ENCODE assay signal across 21 cellular contexts in genomic region chr3:48881006-48881405, GRCh38. TPM values are rescaled to one million over a fixed set of nuclear protein-coding genes. Genes with fewer than 3 reads are reported as not detected.
DNase-seq lines count a peak whose midpoint lies in the region; ATAC-seq and TF ChIP-seq lines count a peak whose summit lies in the region.
"Had no signal": no experiment of that assay in that cellular context is flagged by ENCODE, and none has a peak within 500 bp of the region (broad histone marks: within the 10 kb centered on the region; RNA-seq: fewer than 3 reads in every experiment).

No MANE protein-coding gene starts in this region.

- H3K27me3 ChIP-seq in right lobe of liver (no peaks in the 10 kb centered on the region), ascending aorta (no peaks in the 10 kb centered on the region)
- H3K27me3 ChIP-seq: BLaER1 treated with 17β-estradiol and CSF1 and Interleukin-3, amounts not matched to agents 10 nM and 100 nM; Peyer's patch had no signal

- DNase-seq in activated CD8-positive, alpha-beta T cell treated with anti-CD3 and anti-CD28 coated beads, Interleukin-2, amount 10 ng/mL, durations not matched to agents 7 days and 5 days, result no peak
- no peak for DNase-seq in activated CD8-positive, alpha-beta T cell treated with anti-CD3 and anti-CD28 coated beads for 36 hours
- no peak for DNase-seq in T-helper 17 cell
- no peak for DNase-seq in left cardiac atrium
- peak in 2 of 3 donors; percentile 60 to 66 for DNase-seq in right lobe of liver
- no peak for DNase-seq in ascending aorta (ENCODE audit: low spot score in 2 of 2)
- no peak for DNase-seq in hippocampal formation (lab: John Stamatoyannopoulos, UW)
- DNase-seq: CD8-positive, alpha-beta T cell; GM23248; MM.1S; NCI-H1048; NCI-H1417 treated with DMSO at 0.1 percent for 48 hours; NCI-H187; NCI-H510A treated with DMSO at 0.1 percent for 48 hours; NCI-H748 treated with DMSO at 0.1 percent for 48 hours; Peyer's patch had no signal

- ATAC-seq in activated CD8-positive, alpha-beta T cell treated with anti-CD3 and anti-CD28 coated beads, Interleukin-2, amount 10 ng/mL, durations not matched to agents 7 days and 5 days, result no peak
- no peak for ATAC-seq in activated CD8-positive, alpha-beta T cell treated with anti-CD3 and anti-CD28 coated beads for 36 hours
- ATAC-seq in T-helper 17 cell, result no peak
- ATAC-seq in left cardiac atrium, result peak; percentile 59 to 81
- peak; percentile 57 to 80 (median 63) for ATAC-seq in right lobe of liver
- no peak for ATAC-seq in HG02840 (IDR thresholded peaks at IDR 0.05; ENCODE audit: low FRiP score, unreplicated experiment)
- ATAC-seq: CD8-positive, alpha-beta T cell; K562 had no signal

- no peaks in the 10 kb centered on the region for H3K27me3 Mint-ChIP-seq in activated CD8-positive, alpha-beta T cell treated with anti-CD3 and anti-CD28 coated beads, Interleukin-2, amount 10 ng/mL, durations not matched to agents 7 days and 5 days (ENCODE audit: low read depth)
- H3K27me3 Mint-ChIP-seq in activated CD8-positive, alpha-beta T cell treated with anti-CD3 and anti-CD28 coated beads for 36 hours, result no peaks in the 10 kb centered on the region
- no peaks in the 10 kb centered on the region for H3K27me3 Mint-ChIP-seq in T-helper 17 cell

- no peak overlapping the region for H3K4me3 ChIP-seq in right lobe of liver
- no peak overlapping the region for H3K4me3 ChIP-seq in ascending aorta
- H3K4me3 ChIP-seq: BLaER1 treated with 17β-estradiol and CSF1 and Interleukin-3, amounts not matched to agents 10 nM and 100 nM; GM23248; HAP-1; K562; Peyer's patch had no signal

- CTCF ChIA-PET in activated CD8-positive, alpha-beta T cell treated with anti-CD3 and anti-CD28 coated beads, Interleukin-2, amount 10 ng/mL, durations not matched to agents 7 days and 5 days (lab: Charles Lee), result interaction anchor here (1.7 kb wide), 1 partner anchor 17 kb away, joined by 4 read pairs; no protein-coding TSS in a partner anchor
- CTCF ChIA-PET in activated CD8-positive, alpha-beta T cell treated with anti-CD3 and anti-CD28 coated beads for 36 hours (lab: Charles Lee), result no interaction called here

- H3K27ac ChIP-seq in right lobe of liver (peak overlapping the region in 1 of 3 donors; percentile 18), ascending aorta (no peak overlapping the region)
- H3K27ac ChIP-seq: 22Rv1; BLaER1 treated with 17β-estradiol and CSF1 and Interleukin-3, amounts not matched to agents 10 nM and 100 nM; GM23248; Peyer's patch had no signal

- H3K4me1 Mint-ChIP-seq in activated CD8-positive, alpha-beta T cell treated with anti-CD3 and anti-CD28 coated beads, Interleukin-2, amount 10 ng/mL, durations not matched to agents 7 days and 5 days (ENCODE audit: low read depth), result no peaks in the 10 kb centered on the region
- peaks cover 3% of the 10 kb centered on the region for H3K4me1 Mint-ChIP-seq in activated CD8-positive, alpha-beta T cell treated with anti-CD3 and anti-CD28 coated beads for 36 hours (ENCODE audit: low read depth)
- peaks cover 14% of the 10 kb centered on the region for H3K4me1 Mint-ChIP-seq in T-helper 17 cell

- intact Hi-C loops in activated CD8-positive, alpha-beta T cell treated with anti-CD3 and anti-CD28 coated beads for 36 hours (cut with micrococcal nuclease), result no loop called here
- intact Hi-C loops in left cardiac atrium (cut with DNase I) (no loop called here), right lobe of liver (cut with DNase I) (no loop called here), ascending aorta (cut with DNase I) (no loop called here)

- H3K4me3 Mint-ChIP-seq in activated CD8-positive, alpha-beta T cell treated with anti-CD3 and anti-CD28 coated beads, Interleukin-2, amount 10 ng/mL, durations not matched to agents 7 days and 5 days, result no peak overlapping the region
- no peak overlapping the region for H3K4me3 Mint-ChIP-seq in activated CD8-positive, alpha-beta T cell treated with anti-CD3 and anti-CD28 coated beads for 36 hours
- no peak overlapping the region for H3K4me3 Mint-ChIP-seq in T-helper 17 cell
- H3K4me3 Mint-ChIP-seq: CD8-positive, alpha-beta T cell had no signal

- H3K36me3 ChIP-seq in right lobe of liver, result peaks cover 0 to 48% (median 20%) of the 10 kb centered on the region in 4 donors
- peaks cover 29 to 45% of the 10 kb centered on the region in 2 donors for H3K36me3 ChIP-seq in ascending aorta
- H3K36me3 ChIP-seq: HAP-1 had no signal

- POLR2A ChIA-PET in activated CD8-positive, alpha-beta T cell treated with anti-CD3 and anti-CD28 coated beads, Interleukin-2, amount 10 ng/mL, durations not matched to agents 7 days and 5 days (lab: Charles Lee), result no interaction called here
- POLR2A ChIA-PET in activated CD8-positive, alpha-beta T cell treated with anti-CD3 and anti-CD28 coated beads for 36 hours (lab: Charles Lee), result interaction anchor here (1.0 kb wide), 1 partner anchor 17 kb away, joined by 3 read pairs; the partner anchor contains the start of gene SLC25A20

- no peaks in the 10 kb centered on the region for H3K9me3 ChIP-seq in T-helper 17 cell (ENCODE audit: control insufficient read depth, low read length, poor library complexity, severe bottlenecking)
- no peaks in the 10 kb centered on the region for H3K9me3 ChIP-seq in right lobe of liver
- no peaks in the 10 kb centered on the region for H3K9me3 ChIP-seq in ascending aorta
- H3K9me3 ChIP-seq: BLaER1 treated with 17β-estradiol and CSF1 and Interleukin-3, amounts not matched to agents 10 nM and 100 nM; HAP-1; Peyer's patch had no signal

- TF ChIP-seq POLR2A in right lobe of liver (IDR thresholded peaks at IDR 0.05), result no peak

- H3K36me3 Mint-ChIP-seq in activated CD8-positive, alpha-beta T cell treated with anti-CD3 and anti-CD28 coated beads, Interleukin-2, amount 10 ng/mL, durations not matched to agents 7 days and 5 days (ENCODE audit: low read depth), result peaks cover 26% of the 10 kb centered on the region
- H3K36me3 Mint-ChIP-seq in activated CD8-positive, alpha-beta T cell treated with anti-CD3 and anti-CD28 coated beads for 36 hours (ENCODE audit: low read depth), result peaks cover 12% of the 10 kb centered on the region
- peaks cover 4% of the 10 kb centered on the region for H3K36me3 Mint-ChIP-seq in T-helper 17 cell (ENCODE audit: low read depth)

- TF ChIP-seq CTCF in activated CD8-positive, alpha-beta T cell treated with anti-CD3 and anti-CD28 coated beads for 36 hours (IDR thresholded peaks at IDR 0.05), result no peak
- TF ChIP-seq CTCF in right lobe of liver (IDR thresholded peaks at IDR 0.05) (no peak), ascending aorta (IDR thresholded peaks at IDR 0.05) (no peak)

- no peaks in the 10 kb centered on the region for H3K9me3 Mint-ChIP-seq in activated CD8-positive, alpha-beta T cell treated with anti-CD3 and anti-CD28 coated beads, Interleukin-2, amount 10 ng/mL, durations not matched to agents 7 days and 5 days (ENCODE audit: insufficient read depth)
- no peaks in the 10 kb centered on the region for H3K9me3 Mint-ChIP-seq in activated CD8-positive, alpha-beta T cell treated with anti-CD3 and anti-CD28 coated beads for 36 hours
- H3K9me3 Mint-ChIP-seq: CD8-positive, alpha-beta T cell had no signal

- peaks cover 0 to 29% (median 12%) of the 10 kb centered on the region in 4 donors for H3K4me1 ChIP-seq in right lobe of liver
- H3K4me1 ChIP-seq in ascending aorta, result no peaks in the 10 kb centered on the region
- H3K4me1 ChIP-seq: HAP-1, Peyer's patch had no signal

- peak overlapping the region; percentile 54 for H3K27ac Mint-ChIP-seq in activated CD8-positive, alpha-beta T cell treated with anti-CD3 and anti-CD28 coated beads, Interleukin-2, amount 10 ng/mL, durations not matched to agents 7 days and 5 days
- H3K27ac Mint-ChIP-seq in activated CD8-positive, alpha-beta T cell treated with anti-CD3 and anti-CD28 coated beads for 36 hours, result no peak overlapping the region
- H3K27ac Mint-ChIP-seq in T-helper 17 cell, result peak overlapping the region; percentile 54
- H3K27ac Mint-ChIP-seq: CD8-positive, alpha-beta T cell had no signal

- 31% methylated on average over 2 of the region's 3 CpGs for WGBS in right lobe of liver (ENCODE audit: insufficient coverage, low coverage, low lambda C conversion rate, missing lambda C conversion rate)

RNA-seq across cellular contexts. Expression of gene SLC25A20, which starts 17.7 kb away (rescaled TPM):
- total RNA-seq in activated CD8-positive, alpha-beta T cell treated with anti-CD3 and anti-CD28 coated beads, Interleukin-2, amount 10 ng/mL, durations not matched to agents 7 days and 5 days, result 10 to 100 TPM; 29.9 to 33.1 TPM
- total RNA-seq in activated CD8-positive, alpha-beta T cell treated with anti-CD3 and anti-CD28 coated beads for 36 hours, result 10 to 100 TPM; 14.8 to 16.8 TPM
- total RNA-seq in T-helper 17 cell (10 to 100 TPM in 1 of 2 donors, 1 to 10 TPM in 1; 6.9 to 14.5 TPM), left cardiac atrium (10 to 100 TPM; 53.4 to 55.6 TPM), right lobe of liver (100 to 1,000 TPM in 2 of 6 experiments, 10 to 100 TPM in 4; 54.4 to 114 (median 82.3) TPM), ascending aorta (14.4 TPM)

RNA-seq across cellular contexts. Expression of gene PRKAR2A, which starts 33.3 kb away (rescaled TPM):
- total RNA-seq in activated CD8-positive, alpha-beta T cell treated with anti-CD3 and anti-CD28 coated beads, Interleukin-2, amount 10 ng/mL, durations not matched to agents 7 days and 5 days, result 10 to 100 TPM; 35.9 to 40.2 TPM
- total RNA-seq in activated CD8-positive, alpha-beta T cell treated with anti-CD3 and anti-CD28 coated beads for 36 hours, result 10 to 100 TPM; 31.0 to 32.1 TPM
- total RNA-seq in T-helper 17 cell, result 10 to 100 TPM; 30.8 to 40.4 TPM
- total RNA-seq in left cardiac atrium, result 10 to 100 TPM; 42.5 to 56.8 TPM
- total RNA-seq in right lobe of liver, result 10 to 100 TPM; 21.9 to 31.1 (median 27.2) TPM
- total RNA-seq in ascending aorta, result 148 TPM

RNA-seq across cellular contexts. Expression of gene ARIH2, which starts 37.6 kb away (rescaled TPM):
- total RNA-seq in activated CD8-positive, alpha-beta T cell treated with anti-CD3 and anti-CD28 coated beads, Interleukin-2, amount 10 ng/mL, durations not matched to agents 7 days and 5 days, result 100 to 1,000 TPM; 102 to 112 TPM
- 100 to 1,000 TPM in 1 of 2 experiments, 10 to 100 TPM in 1; 98.2 to 115 TPM for total RNA-seq in activated CD8-positive, alpha-beta T cell treated with anti-CD3 and anti-CD28 coated beads for 36 hours
- total RNA-seq in T-helper 17 cell (100 to 1,000 TPM; 166 to 201 TPM), left cardiac atrium (100 to 1,000 TPM in 1 of 2 donors, 10 to 100 TPM in 1; 88.0 to 104 TPM), right lobe of liver (10 to 100 TPM; 34.4 to 44.9 (median 38.2) TPM), ascending aorta (82.3 TPM)

Comparison
In these comparisons a context has a peak if more than half of its experiments do, and no peak if none do; other contexts are left out.
1. ATAC-seq: peak in left cardiac atrium (2 of 2) and right lobe of liver (4 of 4); none in activated CD8-positive, alpha-beta T cell treated with anti-CD3 and anti-CD28 coated beads, Interleukin-2, amount 10 ng/mL, durations not matched to agents 7 days and 5 days (single experiment), activated CD8-positive, alpha-beta T cell treated with anti-CD3 and anti-CD28 coated beads for 36 hours (single experiment), T-helper 17 cell (single experiment) and HG02840 (single experiment).
2. DNase-seq: peak in right lobe of liver (2 of 3); none in activated CD8-positive, alpha-beta T cell treated with anti-CD3 and anti-CD28 coated beads, Interleukin-2, amount 10 ng/mL, durations not matched to agents 7 days and 5 days (single experiment), activated CD8-positive, alpha-beta T cell treated with anti-CD3 and anti-CD28 coated beads for 36 hours (single experiment), T-helper 17 cell (0 of 3), left cardiac atrium (single experiment), ascending aorta (0 of 2) and hippocampal formation (0 of 2).